In genomic region chr1:80158771-80159170, GRCh38 we compare ENCODE assay signal across 28 cellular contexts.
"Had no signal": no experiment of that assay in that cellular context is flagged by ENCODE, and none has a peak within 500 bp of the region (broad histone marks: within the 10 kb centered on the region; RNA-seq: fewer than 3 reads in every experiment).

No MANE protein-coding gene starts in this region.

- H3K4me3 Mint-ChIP-seq: activated CD8-positive, alpha-beta T cell treated with anti-CD3 and anti-CD28 coated beads, Interleukin-2, amount 10 ng/mL, durations not matched to agents 7 days and 5 days; activated naive CD4-positive, alpha-beta T cell treated with anti-CD3 and anti-CD28 coated beads, Interleukin-2, amount 50 U/mL, for 24 hours; activated T-helper 1 cell treated with anti-CD3 and anti-CD28 coated beads, Interleukin-12 subunit alpha, Interleukin-12 subunit beta, Interleukin-2, Interleukin-4 antibody, amounts not matched to agents 30 ng/mL and 10 ng/mL and 1 ng/mL, durations not matched to agents 14 hours and 24 hours and 36 hours; brain had no signal

- DNase-seq: activated CD4-positive, alpha-beta T cell treated with anti-CD3 and anti-CD28 coated beads for 48 hours; activated CD4-positive, alpha-beta T cell treated with anti-CD3 and anti-CD28 coated beads, Interleukin-2, amount 50 U/mL, for 4 hours; activated CD4-positive, CD25-positive, alpha-beta regulatory T cell treated with anti-CD3 and anti-CD28 coated beads, Interleukin-2, amount 50 U/mL, for 72 hours; activated CD8-positive, alpha-beta memory T cell treated with anti-CD3 and anti-CD28 coated beads, Interleukin-2, amount 50 U/mL, for 48 hours; activated CD8-positive, alpha-beta T cell treated with anti-CD3 and anti-CD28 coated beads, Interleukin-2, amount 10 ng/mL, durations not matched to agents 7 days and 5 days; activated effector memory CD4-positive, alpha-beta T cell treated with Interleukin-2 at 50 U/mL for 16 hours; activated naive CD4-positive, alpha-beta T cell; activated T-cell treated with anti-CD3 and anti-CD28 coated beads, Interleukin-2, amount 50 U/mL, for 1 hour; amygdala; MM.1S; NCI-H1105; NCI-H1436; NCI-H1694 treated with DMSO at 0.1 percent for 48 hours; NCI-H2029 treated with DMSO at 0.1 percent for 48 hours; NCI-H510A treated with DMSO at 0.1 percent for 48 hours; NCI-H69; NK-92 treated with Interleukin-12 subunit alpha and Interleukin-12 subunit beta, amount 100 ng/mL, for 24 hours; OCI-M1; RPMI8226; SK-N-SH; T-helper 1 cell had no signal

- FAIRE-seq: astrocyte had no signal

- H3K9me3 ChIP-seq: SK-N-SH had no signal

- ATAC-seq: activated CD8-positive, alpha-beta T cell treated with anti-CD3 and anti-CD28 coated beads, Interleukin-2, amount 10 ng/mL, durations not matched to agents 7 days and 5 days; Panc1; Right ventricle myocardium inferior had no signal

- H3K27me3 ChIP-seq: cardiac muscle cell had no signal

- H3K4me1 Mint-ChIP-seq: activated naive CD4-positive, alpha-beta T cell treated with anti-CD3 and anti-CD28 coated beads, Interleukin-2, amount 50 U/mL, for 24 hours had no signal

- H3K27ac ChIP-seq: cardiac muscle cell had no signal

- H3K4me3 ChIP-seq: cardiac muscle cell had no signal

- H3K36me3 Mint-ChIP-seq: activated naive CD4-positive, alpha-beta T cell treated with anti-CD3 and anti-CD28 coated beads, Interleukin-2, amount 50 U/mL, for 24 hours; brain had no signal

- H3K36me3 ChIP-seq: cardiac muscle cell had no signal

- H3K27me3 Mint-ChIP-seq: activated naive CD4-positive, alpha-beta T cell treated with anti-CD3 and anti-CD28 coated beads, Interleukin-2, amount 50 U/mL, for 24 hours had no signal
